In the genomic region with DNA sequence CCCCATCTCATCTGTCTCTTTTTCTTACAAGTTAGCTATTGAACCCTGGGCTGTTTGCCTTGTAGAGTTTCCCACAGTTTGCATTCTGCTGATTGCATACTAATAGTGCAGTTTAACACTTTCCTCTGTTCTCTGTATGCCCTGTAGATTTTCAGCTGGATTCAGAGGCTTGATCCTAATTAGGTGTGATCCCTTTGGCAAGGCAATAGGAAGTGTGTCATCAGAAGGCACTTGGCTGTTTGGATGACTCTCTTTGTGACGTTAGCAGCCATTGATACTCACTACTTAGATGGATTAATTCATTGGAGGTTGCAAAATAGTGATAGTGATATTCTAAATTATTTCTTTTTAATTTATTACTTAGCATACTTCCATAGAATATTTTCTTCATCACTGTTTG, we compare ENCODE assay signal across 17 cellular contexts. TPM values are rescaled to one million over a fixed set of nuclear protein-coding genes. Genes with fewer than 3 reads are reported as not detected.
DNase-seq lines count a peak whose midpoint lies in the region; ATAC-seq, FAIRE-seq and TF ChIP-seq lines count a peak whose summit lies in the region.
"Had no signal": no experiment of that assay in that cellular context is flagged by ENCODE, and none has a peak within 500 bp of the region (broad histone marks: within the 10 kb centered on the region; RNA-seq: fewer than 3 reads in every experiment).

No MANE protein-coding gene starts in this region.

- FAIRE-seq in astrocyte (lab: Jason Lieb, UNC) (no peak), HepG2 (lab: Jason Lieb, UNC) (no peak)

- peak overlapping the region; percentile 11 for H3K4me2 ChIP-seq in astrocyte (ENCODE audit: low read length)
- H3K4me2 ChIP-seq in HepG2 (ENCODE audit: low read depth, low read length), result no peak overlapping the region
- H3K4me2 ChIP-seq: hepatocyte had no signal

- no peak for TF ChIP-seq POLR2A in HepG2 (IDR thresholded peaks at IDR 0.05; ENCODE audit: insufficient read depth in 1 of 2, low read depth in 2 of 2, low read length in 2 of 2)

- POLR2A ChIA-PET in HepG2 (lab: Yijun Ruan, JAX), result no interaction called here

- TF ChIP-seq CTCF in AG10803 (conservative IDR thresholded peaks at IDR 0.05; ENCODE audit: low read length) (no peak), HFF-Myc (IDR thresholded peaks at IDR 0.05; ENCODE audit: low read depth, low read length, missing control alignments) (no peak), astrocyte (IDR thresholded peaks at IDR 0.05; ENCODE audit: insufficient read depth, low read depth, low read length) (no peak), fibroblast of the aortic adventitia (IDR thresholded peaks at IDR 0.05; ENCODE audit: insufficient read depth, low read length) (no peak), HepG2 (CRISPR knock-in tag; IDR thresholded peaks at IDR 0.05) (no peak)

- no peaks in the 10 kb centered on the region for H3K9me3 ChIP-seq in astrocyte (ENCODE audit: insufficient read depth, low read depth, low read length)
- H3K9me3 ChIP-seq in HepG2 (ENCODE audit: low read length), result no peaks in the 10 kb centered on the region

- in situ Hi-C loops in HepG2 (cut with HindIII; ENCODE audit: extremely low pct_ligation_motif_present, low pct_unique_long_range_greater_than_20kb), result no loop called here

- no peak for ATAC-seq in HepG2
- ATAC-seq in GM19467 (IDR thresholded peaks at IDR 0.05; ENCODE audit: unreplicated experiment), result no peak

- peaks cover 2% of the 10 kb centered on the region for H3K4me1 Mint-ChIP-seq in astrocyte (ENCODE audit: low read depth, unreplicated experiment)

- no peaks in the 10 kb centered on the region for H3K27me3 ChIP-seq in astrocyte (ENCODE audit: insufficient read depth, low read length)
- H3K27me3 ChIP-seq in HepG2 (ENCODE audit: control insufficient read depth in 1 of 2, insufficient read depth in 2 of 2, low read length in 2 of 2), result no peaks in the 10 kb centered on the region
- H3K27me3 ChIP-seq: hepatocyte had no signal

- 89% methylated on average over 1 of the region's 1 CpG for WGBS in HepG2 (ENCODE audit: low lambda C conversion rate)

- H3K79me2 ChIP-seq in astrocyte (ENCODE audit: insufficient read depth, low read length) (peaks cover 92% of the 10 kb centered on the region), HepG2 (ENCODE audit: insufficient read depth, low read length) (no peaks in the 10 kb centered on the region)

- intact Hi-C loops in HepG2 (cut with micrococcal nuclease; ENCODE audit: unreplicated experiment), result no loop called here

- H3K9ac ChIP-seq in astrocyte (ENCODE audit: low read length), result no peak overlapping the region
- no peak overlapping the region for H3K9ac ChIP-seq in HepG2 (ENCODE audit: insufficient read depth, low read depth, low read length)

- no peaks in the 10 kb centered on the region for H3K27me3 Mint-ChIP-seq in astrocyte (ENCODE audit: low read depth, unreplicated experiment)

- H3K27ac ChIP-seq in astrocyte (ENCODE audit: low read depth, low read length) (no peak overlapping the region), HepG2 (ENCODE audit: extremely low read length, insufficient read depth, low read length) (no peak overlapping the region)
- H3K27ac ChIP-seq: hepatocyte had no signal

- H3K27ac Mint-ChIP-seq in astrocyte (ENCODE audit: unreplicated experiment), result peak overlapping the region; percentile 18

- TF ChIP-seq RAD21 in HepG2 (CRISPR knock-in tag; IDR thresholded peaks at IDR 0.05), result no peak

- H3K4me1 ChIP-seq in astrocyte (ENCODE audit: insufficient read depth, low read length) (peaks cover 6% of the 10 kb centered on the region), HepG2 (ENCODE audit: insufficient read depth, low read length) (no peaks in the 10 kb centered on the region)

- H3K9me3 Mint-ChIP-seq in astrocyte (ENCODE audit: unreplicated experiment), result no peaks in the 10 kb centered on the region

- H2AFZ ChIP-seq in astrocyte (ENCODE audit: low read depth, low read length), result no peak overlapping the region
- H2AFZ ChIP-seq in HepG2 (ENCODE audit: low read length), result no peak overlapping the region
- H2AFZ ChIP-seq: hepatocyte had no signal

- no peak overlapping the region for H3K4me3 Mint-ChIP-seq in astrocyte (ENCODE audit: unreplicated experiment)
- H3K4me3 Mint-ChIP-seq: H9 had no signal

- BruUV-seq in HepG2 (replicated peaks; lab: Mats Ljungman, UMichigan), result no TSS peak

- H3K36me3 Mint-ChIP-seq in astrocyte (ENCODE audit: low read depth, unreplicated experiment), result peaks cover 3% of the 10 kb centered on the region

- DNase-seq in AG10803 (ENCODE audit: low read depth) (peak; percentile 44), HFF-Myc (ENCODE audit: extremely low read depth, low read depth) (peak; percentile 29), astrocyte (ENCODE audit: low read depth) (peak; percentile 68), fibroblast of the aortic adventitia (ENCODE audit: low read depth) (peak; percentile 73), HepG2 (ENCODE audit: low spot score) (no peak), NCI-H510A (lab: John Stamatoyannopoulos, UW) (no peak)
- no peak for DNase-seq in activated CD4-positive, CD25-positive, alpha-beta regulatory T cell (lab: John Stamatoyannopoulos, UW)
- DNase-seq: activated effector memory CD4-positive, alpha-beta T cell treated with Interleukin-2 at 50 U/mL for 16 hours; anterior cingulate cortex; erythroblast; H9; NCI-H748 treated with DMSO at 0.1 percent for 48 hours; occipital lobe; stimulated activated CD4-positive, alpha-beta T cell treated with anti-CD3 and anti-CD28 coated beads, Interleukin-2, amount 100 ng/mL, for 48 hours; T-helper 1 cell had no signal

- H3K36me3 ChIP-seq in astrocyte (ENCODE audit: insufficient read depth, low read length) (no peaks in the 10 kb centered on the region), HepG2 (replicated peaks in 1 of 2; ENCODE audit: control insufficient read depth in 1 of 2, insufficient read depth in 2 of 2, low read length in 2 of 2) (no peaks in the 10 kb centered on the region; a peak in 1 of 5 replicates)

- H4K20me1 ChIP-seq in astrocyte (ENCODE audit: insufficient read depth, low read length) (peaks cover 9% of the 10 kb centered on the region), HepG2 (ENCODE audit: insufficient read depth, low read length) (no peaks in the 10 kb centered on the region)

- no peak for TF ChIP-seq EP300 in HepG2 (IDR thresholded peaks at IDR 0.05; ENCODE audit: low read depth in 2 of 2, low read length in 2 of 2)
- TF ChIP-seq EP300 in HepG2 (CRISPR knock-in tag; IDR thresholded peaks at IDR 0.05; ENCODE audit: borderline replicate concordance), result no peak

- H3K4me3 ChIP-seq in AG10803 (ENCODE audit: low read length), result no peak overlapping the region
- H3K4me3 ChIP-seq in HFF-Myc (replicated peaks; ENCODE audit: low read depth, low read length), result no peak overlapping the region
- H3K4me3 ChIP-seq in astrocyte (ENCODE audit: insufficient read depth, low read depth, low read length), result no peak overlapping the region
- H3K4me3 ChIP-seq in fibroblast of the aortic adventitia (ENCODE audit: low read depth, low read length), result no peak overlapping the region
- no peak overlapping the region for H3K4me3 ChIP-seq in HepG2 (replicated peaks in 1 of 3; ENCODE audit: insufficient read depth in 1 of 3, low read depth in 2 of 3, low read length in 3 of 3)
- H3K4me3 ChIP-seq: hepatocyte had no signal

- CTCF ChIA-PET in HepG2 (lab: Yijun Ruan, JAX; ENCODE audit: low intra/inter-chr PET ratio, low total read pairs), result no interaction called here

TF ChIP-seq in HepG2, 621 proteins besides CTCF, POLR2A, EP300 and RAD21 (continues in another document):
- TF ChIP-seq ZNF44 (CRISPR knock-in tag; IDR thresholded peaks at IDR 0.05), result no peak
- TF ChIP-seq ZNF598 (CRISPR knock-in tag; IDR thresholded peaks at IDR 0.05; ENCODE audit: borderline replicate concordance), result no peak
- no peak for TF ChIP-seq ZSCAN12 (CRISPR knock-in tag; IDR thresholded peaks at IDR 0.05)
- TF ChIP-seq ZNF18 (CRISPR knock-in tag; IDR thresholded peaks at IDR 0.05; ENCODE audit: insufficient replicate concordance), result no peak
- TF ChIP-seq SP1 (IDR thresholded peaks at IDR 0.05), result no peak
- no peak for TF ChIP-seq SP1 (CRISPR knock-in tag; IDR thresholded peaks at IDR 0.05)

RNA-seq across cellular contexts. Expression of gene FUT8, which starts 33.6 kb away (rescaled TPM):
- 52.7 and 57.4 TPM in 2 replicates for total RNA-seq in astrocyte
- total RNA-seq in fibroblast of the aortic adventitia (ENCODE audit: low replicate concordance), result 119 and 165 TPM in 2 replicates
- total RNA-seq in HepG2 (2016; rRNA removed; fragmentation: Illumina TruSeq; extraction: Trizol), result 14.9 and 17.5 TPM in 2 replicates
- total RNA-seq in HepG2 (2016; cell fraction: cytosol; rRNA removed; fragmentation: Illumina TruSeq; extraction: Trizol; ENCODE audit: low read depth), result 27.3 and 31.5 TPM in 2 replicates
- total RNA-seq in HepG2 (2016; cell fraction: insoluble cytoplasmic fraction; rRNA removed; fragmentation: Illumina TruSeq; extraction: Trizol), result 16.8 and 18.2 TPM in 2 replicates
- 16.1 and 17.6 TPM in 2 replicates for total RNA-seq in HepG2 (2016; cell fraction: membrane; rRNA removed; fragmentation: Illumina TruSeq; extraction: Trizol)
- total RNA-seq in HepG2 (2016; cell fraction: nucleus; rRNA removed; fragmentation: Illumina TruSeq; extraction: Trizol), result 20.6 and 24.1 TPM in 2 replicates
- 7.3 and 9.3 TPM in 2 replicates for polyA plus RNA-seq in HepG2 (2011; rRNA removed)
- polyA plus RNA-seq in HepG2 (2011; cell fraction: cytosol; rRNA removed), result 6.1 and 8.1 TPM in 2 replicates
- polyA plus RNA-seq in HepG2 (2011; cell fraction: nucleus; rRNA removed), result 2.8 and 3.7 TPM in 2 replicates
- 5.4 and 7.4 TPM in 2 replicates for polyA plus RNA-seq in HepG2 (2012)
- polyA plus RNA-seq in HepG2 (2016; cell fraction: cytosol; fragmentation: Illumina TruSeq; extraction: Trizol; ENCODE audit: low read depth), result 1.4 and 1.9 TPM in 2 replicates
- polyA plus RNA-seq in HepG2 (2016; cell fraction: insoluble cytoplasmic fraction; fragmentation: Illumina TruSeq; extraction: Trizol; ENCODE audit: low read depth), result 11.2 and 11.7 TPM in 2 replicates
- polyA plus RNA-seq in HepG2 (2016; cell fraction: membrane; fragmentation: Illumina TruSeq; extraction: Trizol; ENCODE audit: low read depth), result 5.5 and 6.3 TPM in 2 replicates
- 14.0 and 14.3 TPM in 2 replicates for polyA plus RNA-seq in HepG2 (2016; cell fraction: nucleus; fragmentation: Illumina TruSeq; extraction: Trizol; ENCODE audit: insufficient read depth, low read depth)
- polyA minus RNA-seq in HepG2 (2011; rRNA and poly(A)+ RNA removed; ENCODE audit: low replicate concordance), result 10.7 and 14.3 TPM in 2 replicates
- polyA minus RNA-seq in HepG2 (2011; cell fraction: cytosol; rRNA and poly(A)+ RNA removed), result 8.0 and 10.0 TPM in 2 replicates
- 21.5 and 25.2 TPM in 2 replicates for polyA minus RNA-seq in HepG2 (2011; cell fraction: nucleus; rRNA and poly(A)+ RNA removed)

Comparison
In these comparisons a context has a peak if more than half of its experiments do, and no peak if none do; other contexts are left out.
1. DNase-seq: peak in AG10803 (single experiment), HFF-Myc (single experiment), astrocyte (single experiment) and fibroblast of the aortic adventitia (single experiment); none in HepG2 (single experiment), NCI-H510A (single experiment) and activated CD4-positive, CD25-positive, alpha-beta regulatory T cell (0 of 4).